Comparison of ENCODE assay signal across 25 cellular contexts in the genomic region with DNA sequence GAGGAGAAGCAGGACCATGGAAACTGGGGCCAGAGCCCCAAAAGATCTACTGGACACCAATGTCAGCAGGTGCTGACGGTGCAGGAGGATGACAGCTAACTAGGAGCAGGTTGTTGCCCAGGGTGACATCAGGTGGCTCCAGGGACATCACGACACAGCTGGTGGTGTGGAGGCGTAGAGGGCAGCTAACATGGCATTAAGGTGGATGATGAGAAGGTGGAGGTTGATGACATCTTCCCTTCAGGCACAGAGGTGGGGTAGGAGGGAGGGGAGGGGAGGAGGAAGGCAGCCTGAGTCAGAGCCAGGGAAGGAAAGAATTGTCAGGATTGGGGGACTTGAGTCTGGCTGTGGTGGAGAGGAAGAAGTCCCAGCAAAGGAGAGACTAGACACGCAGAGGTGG. TPM values are rescaled to one million over a fixed set of nuclear protein-coding genes. Genes with fewer than 3 reads are reported as not detected.
DNase-seq lines count a peak whose midpoint lies in the region; ATAC-seq, FAIRE-seq and TF ChIP-seq lines count a peak whose summit lies in the region.
"Had no signal": no experiment of that assay in that cellular context is flagged by ENCODE, and none has a peak within 500 bp of the region (broad histone marks: within the 10 kb centered on the region; RNA-seq: fewer than 3 reads in every experiment).

No MANE protein-coding gene starts in this region.

- H3K4me3 ChIP-seq in foreskin fibroblast (ENCODE audit: low read depth in 1 of 2, low read length in 2 of 2) (no peak overlapping the region), HepG2 (replicated peaks in 1 of 3; ENCODE audit: insufficient read depth in 1 of 3, low read depth in 2 of 3, low read length in 3 of 3) (no peak overlapping the region)
- H3K4me3 ChIP-seq: A549; BLaER1 treated with 17β-estradiol and CSF1 and Interleukin-3, amounts not matched to agents 10 nM and 100 nM; GM23248 had no signal

- peaks cover 43% of the 10 kb centered on the region for H3K27me3 ChIP-seq in CD4-positive, alpha-beta T cell (ENCODE audit: control insufficient read depth, insufficient read depth, low read length)
- H3K27me3 ChIP-seq in HepG2 (ENCODE audit: control insufficient read depth in 1 of 2, insufficient read depth in 2 of 2, low read length in 2 of 2): peaks cover 1 to 27% of the 10 kb centered on the region in 2 experiments; a peak in 4 of 5 replicates

- BruUV-seq in HepG2 (replicated peaks; lab: Mats Ljungman, UMichigan): no TSS peak

- no peak for TF ChIP-seq POLR2A in HepG2 (IDR thresholded peaks at IDR 0.05; ENCODE audit: insufficient read depth in 1 of 2, low read depth in 2 of 2, low read length in 2 of 2)

- peak overlapping the region; percentile 35 for H3K4me3 Mint-ChIP-seq in CD4-positive, alpha-beta T cell
- H3K4me3 Mint-ChIP-seq in T-helper 17 cell (no peak overlapping the region), immature natural killer cell (peak overlapping the region in 3 of 5 donors; percentile 14 to 21 (median 19))
- no peak overlapping the region for H3K4me3 Mint-ChIP-seq in stimulated activated memory B cell treated with anti-CD40 and anti-IgM and Interleukin-4, amounts not matched to agents 10 μg/mL and 1 μg/mL and 100 μg/mL, for 72 hours
- H3K4me3 Mint-ChIP-seq: H9, HFFc6 had no signal

- no peak for ATAC-seq in CD4-positive, alpha-beta T cell (ENCODE audit: poor library complexity)
- ATAC-seq in T-helper 17 cell (no peak), HepG2 (no peak)
- no peak for ATAC-seq in stimulated activated memory B cell treated with anti-CD40 and anti-IgM and Interleukin-4, amounts not matched to agents 10 μg/mL and 1 μg/mL and 100 μg/mL, for 72 hours
- ATAC-seq: A549, HCT116 had no signal

- WGBS in HepG2 (ENCODE audit: low lambda C conversion rate): 6% methylated on average over 4 of the region's 4 CpGs

- H2AFZ ChIP-seq in HepG2 (ENCODE audit: low read length): no peak overlapping the region
- H2AFZ ChIP-seq: GM23248 had no signal

- intact Hi-C loops in CD4-positive, alpha-beta T cell (cut with DNase I, micrococcal nuclease): loop anchor here in 1 of 2 experiments (10.0 kb wide), 1 partner anchor 1101 kb away; no protein-coding TSS in a partner anchor
- intact Hi-C loops in HepG2 (cut with micrococcal nuclease; ENCODE audit: unreplicated experiment): no loop called here

- H3K4me1 Mint-ChIP-seq in CD4-positive, alpha-beta T cell (ENCODE audit: low read depth): peaks cover 9% of the 10 kb centered on the region
- H3K4me1 Mint-ChIP-seq in T-helper 17 cell: peaks cover 16% of the 10 kb centered on the region
- H3K4me1 Mint-ChIP-seq in immature natural killer cell: peaks cover 8 to 10% of the 10 kb centered on the region in 2 donors
- H3K4me1 Mint-ChIP-seq in stimulated activated memory B cell treated with anti-CD40 and anti-IgM and Interleukin-4, amounts not matched to agents 10 μg/mL and 1 μg/mL and 100 μg/mL, for 72 hours: peaks cover 32% of the 10 kb centered on the region

- no peak overlapping the region for H3K9ac ChIP-seq in HepG2 (ENCODE audit: insufficient read depth, low read depth, low read length)
- H3K9ac ChIP-seq: BLaER1 treated with 17β-estradiol and CSF1 and Interleukin-3, amounts not matched to agents 10 nM and 100 nM; GM23248 had no signal

- no peaks in the 10 kb centered on the region for H3K36me3 ChIP-seq in HepG2 (replicated peaks in 1 of 2; ENCODE audit: control insufficient read depth in 1 of 2, insufficient read depth in 2 of 2, low read length in 2 of 2)
- H3K36me3 ChIP-seq: BE2C; BLaER1 treated with 17β-estradiol and CSF1 and Interleukin-3, amounts not matched to agents 10 nM and 100 nM had no signal

- CTCF ChIA-PET in CD4-positive, alpha-beta T cell (lab: Charles Lee): no interaction called here
- CTCF ChIA-PET in HepG2 (lab: Yijun Ruan, JAX; ENCODE audit: low intra/inter-chr PET ratio, low total read pairs): no interaction called here

- no peak for DNase-seq in CD4-positive, alpha-beta T cell
- DNase-seq in T-helper 17 cell (no peak), immature natural killer cell (no peak), foreskin fibroblast (no peak), HepG2 (ENCODE audit: low spot score) (no peak), nucleus accumbens (lab: John Stamatoyannopoulos, UW) (no peak)
- DNase-seq: 8988T; ACHN; AML-193; BE2C; Calu3; CD4-positive, alpha-beta memory T cell; COR-L47; DMS153; DND-41; GM23248; H9; HFFc6 had no signal

- H3K4me1 ChIP-seq in HepG2 (ENCODE audit: insufficient read depth, low read length): 0 out of 2 replicates have a peak, but pooled peaks cover 6% of the 10 kb centered on the region
- H3K4me1 ChIP-seq: A549, BE2C had no signal

- no peaks in the 10 kb centered on the region for H3K79me2 ChIP-seq in HepG2 (ENCODE audit: insufficient read depth, low read length)

- TF ChIP-seq RAD21 in HepG2 (CRISPR knock-in tag; IDR thresholded peaks at IDR 0.05): no peak

- no peaks in the 10 kb centered on the region for H3K36me3 Mint-ChIP-seq in CD4-positive, alpha-beta T cell (ENCODE audit: low read depth)
- H3K36me3 Mint-ChIP-seq in T-helper 17 cell (ENCODE audit: low read depth): peaks cover 4% of the 10 kb centered on the region
- no peaks in the 10 kb centered on the region for H3K36me3 Mint-ChIP-seq in immature natural killer cell
- H3K36me3 Mint-ChIP-seq in stimulated activated memory B cell treated with anti-CD40 and anti-IgM and Interleukin-4, amounts not matched to agents 10 μg/mL and 1 μg/mL and 100 μg/mL, for 72 hours: peaks cover 5% of the 10 kb centered on the region
- H3K36me3 Mint-ChIP-seq: CD4-positive, alpha-beta memory T cell had no signal

- no peak for TF ChIP-seq CTCF in CD4-positive, alpha-beta T cell (IDR thresholded peaks at IDR 0.05)
- TF ChIP-seq CTCF in foreskin fibroblast (IDR thresholded peaks at IDR 0.05; ENCODE audit: low read depth, low read length) (no peak), HepG2 (CRISPR knock-in tag; IDR thresholded peaks at IDR 0.05) (no peak)

- H3K9me3 Mint-ChIP-seq in CD4-positive, alpha-beta T cell: no peaks in the 10 kb centered on the region
- no peaks in the 10 kb centered on the region for H3K9me3 Mint-ChIP-seq in immature natural killer cell
- peaks cover 5% of the 10 kb centered on the region for H3K9me3 Mint-ChIP-seq in stimulated activated memory B cell treated with anti-CD40 and anti-IgM and Interleukin-4, amounts not matched to agents 10 μg/mL and 1 μg/mL and 100 μg/mL, for 72 hours
- H3K9me3 Mint-ChIP-seq: CD4-positive, alpha-beta memory T cell; H9; HFFc6 had no signal

- in situ Hi-C loops in HepG2 (cut with HindIII; ENCODE audit: extremely low pct_ligation_motif_present, low pct_unique_long_range_greater_than_20kb): loop anchor here (10.0 kb wide), 2 partner anchors 711 to 1101 kb away; no protein-coding TSS in a partner anchor

- no peak for TF ChIP-seq EP300 in HepG2 (IDR thresholded peaks at IDR 0.05; ENCODE audit: low read depth in 2 of 2, low read length in 2 of 2)
- no peak for TF ChIP-seq EP300 in HepG2 (CRISPR knock-in tag; IDR thresholded peaks at IDR 0.05; ENCODE audit: borderline replicate concordance)

- H3K4me2 ChIP-seq in HepG2 (ENCODE audit: low read depth, low read length): no peak overlapping the region
- H3K4me2 ChIP-seq: A549; BLaER1 treated with 17β-estradiol and CSF1 and Interleukin-3, amounts not matched to agents 10 nM and 100 nM had no signal

- H4K20me1 ChIP-seq in HepG2 (ENCODE audit: insufficient read depth, low read length): no peaks in the 10 kb centered on the region

- H3K27ac ChIP-seq in CD4-positive, alpha-beta T cell (ENCODE audit: low read depth, low read length): no peak overlapping the region
- H3K27ac ChIP-seq in HepG2 (ENCODE audit: extremely low read length, insufficient read depth, low read length): no peak overlapping the region
- H3K27ac ChIP-seq: A549; BLaER1 treated with 17β-estradiol and CSF1 and Interleukin-3, amounts not matched to agents 10 nM and 100 nM; GM23248 had no signal

- H3K27ac Mint-ChIP-seq in CD4-positive, alpha-beta T cell: no peak overlapping the region
- peak overlapping the region; percentile 34 for H3K27ac Mint-ChIP-seq in T-helper 17 cell
- H3K27ac Mint-ChIP-seq in immature natural killer cell: no peak overlapping the region
- H3K27ac Mint-ChIP-seq in stimulated activated memory B cell treated with anti-CD40 and anti-IgM and Interleukin-4, amounts not matched to agents 10 μg/mL and 1 μg/mL and 100 μg/mL, for 72 hours: peak overlapping the region; percentile 3
- H3K27ac Mint-ChIP-seq: CD14-positive monocyte; CD4-positive, alpha-beta memory T cell; H9; HFFc6 had no signal

- FAIRE-seq in HepG2 (lab: Jason Lieb, UNC): no peak
- FAIRE-seq: A549, G401.6, GM19239 had no signal

- H3K27me3 Mint-ChIP-seq in CD4-positive, alpha-beta T cell: peaks cover 70% of the 10 kb centered on the region
- H3K27me3 Mint-ChIP-seq in T-helper 17 cell (peaks cover 67% of the 10 kb centered on the region), immature natural killer cell (ENCODE audit: low read depth in 3 of 3) (peaks cover 4 to 23% (median 10%) of the 10 kb centered on the region in 3 donors)
- H3K27me3 Mint-ChIP-seq in stimulated activated memory B cell treated with anti-CD40 and anti-IgM and Interleukin-4, amounts not matched to agents 10 μg/mL and 1 μg/mL and 100 μg/mL, for 72 hours: peaks cover 73% of the 10 kb centered on the region

- H3K9me3 ChIP-seq in CD4-positive, alpha-beta T cell (ENCODE audit: control insufficient read depth, low read length): no peaks in the 10 kb centered on the region
- H3K9me3 ChIP-seq in T-helper 17 cell (ENCODE audit: control insufficient read depth, low read length, poor library complexity, severe bottlenecking) (no peaks in the 10 kb centered on the region), HepG2 (ENCODE audit: low read length) (no peaks in the 10 kb centered on the region)
- H3K9me3 ChIP-seq: A549; BE2C; BLaER1 treated with 17β-estradiol and CSF1 and Interleukin-3, amounts not matched to agents 10 nM and 100 nM had no signal

- POLR2A ChIA-PET in CD4-positive, alpha-beta T cell (lab: Charles Lee): no interaction called here
- POLR2A ChIA-PET in HepG2 (lab: Yijun Ruan, JAX): no interaction called here

RNA-seq across cellular contexts. Expression of a gene that starts 1.5 kb away (rescaled TPM):
- under 1 TPM; 0.08 to 0.49 TPM for total RNA-seq in CD4-positive, alpha-beta T cell
- 1 to 10 TPM; 1.3 to 3.5 TPM for total RNA-seq in T-helper 17 cell
- polyA plus RNA-seq in immature natural killer cell: 1 to 10 TPM in 1 of 3 donors, under 1 TPM in 2; 0.45 to 1.7 (median 0.48) TPM
- total RNA-seq in HepG2 (2016; rRNA removed; fragmentation: Illumina TruSeq; extraction: Trizol): 0.07 TPM in 1 of 2 replicates, not detected in the other
- total RNA-seq in HepG2 (2016; cell fraction: cytosol; rRNA removed; fragmentation: Illumina TruSeq; extraction: Trizol; ENCODE audit: low read depth): 0.20 and 0.26 TPM in 2 replicates
- 0.04 and 0.06 TPM in 2 replicates for total RNA-seq in HepG2 (2016; cell fraction: insoluble cytoplasmic fraction; rRNA removed; fragmentation: Illumina TruSeq; extraction: Trizol)
- total RNA-seq in HepG2 (2016; cell fraction: membrane; rRNA removed; fragmentation: Illumina TruSeq; extraction: Trizol): 0.03 TPM in 1 of 2 replicates, not detected in the other
- 0.37 and 0.44 TPM in 2 replicates for total RNA-seq in HepG2 (2016; cell fraction: nucleus; rRNA removed; fragmentation: Illumina TruSeq; extraction: Trizol)
- polyA plus RNA-seq in HepG2 (2011; rRNA removed): 0.13 and 0.21 TPM in 2 replicates
- polyA plus RNA-seq in HepG2 (2011; cell fraction: cytosol; rRNA removed): 0.05 and 0.09 TPM in 2 replicates
- polyA plus RNA-seq in HepG2 (2011; cell fraction: nucleus; rRNA removed): 0.10 and 0.43 TPM in 2 replicates
- polyA plus RNA-seq in HepG2 (2012): 0.04 and 0.13 TPM in 2 replicates
- polyA plus RNA-seq in HepG2 (2016; cell fraction: cytosol; fragmentation: Illumina TruSeq; extraction: Trizol; ENCODE audit: low read depth): 0.02 TPM in 1 of 2 replicates, not detected in the other
- polyA plus RNA-seq in HepG2 (2016; cell fraction: insoluble cytoplasmic fraction; fragmentation: Illumina TruSeq; extraction: Trizol; ENCODE audit: low read depth): 0.21 and 0.39 TPM in 2 replicates
- 0.07 TPM in 1 of 2 replicates, not detected in the other for polyA plus RNA-seq in HepG2 (2016; cell fraction: membrane; fragmentation: Illumina TruSeq; extraction: Trizol; ENCODE audit: low read depth)
- polyA plus RNA-seq in HepG2 (2016; cell fraction: nucleus; fragmentation: Illumina TruSeq; extraction: Trizol; ENCODE audit: insufficient read depth, low read depth): 0.12 and 0.25 TPM in 2 replicates
- 0.42 and 1.1 TPM in 2 replicates for polyA minus RNA-seq in HepG2 (2011; rRNA and poly(A)+ RNA removed; ENCODE audit: low replicate concordance)
- not detected in 2 replicates for polyA minus RNA-seq in HepG2 (2011; cell fraction: cytosol; rRNA and poly(A)+ RNA removed)
- 0.87 and 3.0 TPM in 2 replicates for polyA minus RNA-seq in HepG2 (2011; cell fraction: nucleus; rRNA and poly(A)+ RNA removed)

Comparison
In these comparisons a context has a peak if more than half of its experiments do, and no peak if none do; other contexts are left out.
1. H3K27ac Mint-ChIP-seq: peak in T-helper 17 cell (single experiment) and stimulated activated memory B cell treated with anti-CD40 and anti-IgM and Interleukin-4, amounts not matched to agents 10 μg/mL and 1 μg/mL and 100 μg/mL, for 72 hours (single experiment); none in CD4-positive, alpha-beta T cell (single experiment) and immature natural killer cell (0 of 6).
2. H3K4me3 Mint-ChIP-seq: peak in CD4-positive, alpha-beta T cell (single experiment) and immature natural killer cell (3 of 5); none in T-helper 17 cell (single experiment) and stimulated activated memory B cell treated with anti-CD40 and anti-IgM and Interleukin-4, amounts not matched to agents 10 μg/mL and 1 μg/mL and 100 μg/mL, for 72 hours (single experiment).